10 cellular contexts compared by ENCODE assay signal in genomic region chr7:140242057-140243031, GRCh38.
DNase-seq lines count a peak whose midpoint lies in the region; ATAC-seq, FAIRE-seq and TF ChIP-seq lines count a peak whose summit lies in the region.
"Had no signal": no experiment of that assay in that cellular context is flagged by ENCODE, and none has a peak within 500 bp of the region (broad histone marks: within the 10 kb centered on the region; RNA-seq: fewer than 3 reads in every experiment).

No MANE protein-coding gene starts in this region.

- H3K36me3 Mint-ChIP-seq in activated CD4-positive, alpha-beta memory T cell treated with anti-CD3 and anti-CD28 coated beads, Interleukin-2, amount 10 ng/mL, durations not matched to agents 7 days and 5 days (ENCODE audit: low read depth), result peaks cover 2% of the 10 kb centered on the region

- H3K27ac Mint-ChIP-seq in activated CD4-positive, alpha-beta memory T cell treated with anti-CD3 and anti-CD28 coated beads, Interleukin-2, amount 10 ng/mL, durations not matched to agents 7 days and 5 days, result peak overlapping the region; percentile 8

- H3K4me3 Mint-ChIP-seq in activated CD4-positive, alpha-beta memory T cell treated with anti-CD3 and anti-CD28 coated beads, Interleukin-2, amount 10 ng/mL, durations not matched to agents 7 days and 5 days, result no peak overlapping the region

- no peak overlapping the region for H3K4me3 ChIP-seq in pancreas

- POLR2A ChIA-PET in activated CD4-positive, alpha-beta memory T cell treated with anti-CD3 and anti-CD28 coated beads, Interleukin-2, amount 10 ng/mL, durations not matched to agents 7 days and 5 days (lab: Charles Lee), result interaction anchor here (0.6 to 3.5 kb wide), 9 partner anchors 10 to 117 kb away, joined by 3 to 35 read pairs (median 5); partner anchors contain the start of gene KDM7A

- H3K9me3 ChIP-seq in pancreas, result no peaks in the 10 kb centered on the region

- peak; percentile 55 for ATAC-seq in HG03342 (IDR thresholded peaks at IDR 0.05; ENCODE audit: unreplicated experiment)
- peak; percentile 64 to 76 (median 72) for ATAC-seq in pancreas
- no peak for ATAC-seq in GM19035 (IDR thresholded peaks at IDR 0.05; ENCODE audit: unreplicated experiment)
- no peak for ATAC-seq in GM21423 (IDR thresholded peaks at IDR 0.05; ENCODE audit: unreplicated experiment)

- intact Hi-C loops in pancreas (cut with DNase I), result no loop called here

- FAIRE-seq in pancreas (lab: Jason Lieb, UNC), result no peak
- FAIRE-seq: A204.1 had no signal

- TF ChIP-seq CTCF in pancreas (IDR thresholded peaks at IDR 0.05), result no peak

- WGBS in pancreas, 2 donors, result 20 to 24% methylated on average over 4 of the region's 4 CpGs

- peaks cover 0 to 12% (median 7%) of the 10 kb centered on the region in 3 donors for H3K4me1 ChIP-seq in pancreas
- H3K4me1 ChIP-seq: parathyroid adenoma had no signal

- H3K27ac ChIP-seq in pancreas, result peak overlapping the region in 3 of 4 donors; percentile 19 to 57 (median 28)
- H3K27ac ChIP-seq: parathyroid adenoma had no signal

- CTCF ChIA-PET in activated CD4-positive, alpha-beta memory T cell treated with anti-CD3 and anti-CD28 coated beads, Interleukin-2, amount 10 ng/mL, durations not matched to agents 7 days and 5 days (lab: Charles Lee), result interaction anchor here (0.5 to 2.2 kb wide), 11 partner anchors 9 to 595 kb away, joined by 3 to 12 read pairs (median 4); no protein-coding TSS in a partner anchor

- peaks cover 20% of the 10 kb centered on the region for H3K4me1 Mint-ChIP-seq in activated CD4-positive, alpha-beta memory T cell treated with anti-CD3 and anti-CD28 coated beads, Interleukin-2, amount 10 ng/mL, durations not matched to agents 7 days and 5 days

- H3K27me3 Mint-ChIP-seq in activated CD4-positive, alpha-beta memory T cell treated with anti-CD3 and anti-CD28 coated beads, Interleukin-2, amount 10 ng/mL, durations not matched to agents 7 days and 5 days, result no peaks in the 10 kb centered on the region

- peaks cover 5% of the 10 kb centered on the region for H3K9me3 Mint-ChIP-seq in activated CD4-positive, alpha-beta memory T cell treated with anti-CD3 and anti-CD28 coated beads, Interleukin-2, amount 10 ng/mL, durations not matched to agents 7 days and 5 days

- no peaks in the 10 kb centered on the region for H3K27me3 ChIP-seq in pancreas

- no peaks in the 10 kb centered on the region for H3K36me3 ChIP-seq in pancreas

- DNase-seq in NCI-H1092 treated with DMSO at 0.1 percent for 48 hours (lab: John Stamatoyannopoulos, UW) (peak; percentile 34), NCI-H1092 (lab: John Stamatoyannopoulos, UW) (no peak), pancreas (peak in 4 of 6 donors; percentile 11 to 35 (median 20)), NCI-H2107 (lab: John Stamatoyannopoulos, UW) (no peak)
- no peak for DNase-seq in activated CD4-positive, alpha-beta memory T cell treated with anti-CD3 and anti-CD28 coated beads, Interleukin-2, amount 10 ng/mL, durations not matched to agents 7 days and 5 days

Comparison
In these comparisons a context has a peak if more than half of its experiments do, and no peak if none do; other contexts are left out.
1. DNase-seq: peak in NCI-H1092 treated with DMSO at 0.1 percent for 48 hours (single experiment) and pancreas (4 of 6); none in NCI-H1092 (single experiment), activated CD4-positive, alpha-beta memory T cell treated with anti-CD3 and anti-CD28 coated beads, Interleukin-2, amount 10 ng/mL, durations not matched to agents 7 days and 5 days (single experiment) and NCI-H2107 (single experiment).
2. ATAC-seq: peak in HG03342 (single experiment) and pancreas (4 of 4); none in GM19035 (single experiment) and GM21423 (single experiment).